ENCODE assay signal across 16 cellular contexts in genomic region chrX:150767045-150767395, GRCh38.
DNase-seq lines count a peak whose midpoint lies in the region; ATAC-seq and TF ChIP-seq lines count a peak whose summit lies in the region.
"Had no signal": no experiment of that assay in that cellular context is flagged by ENCODE, and none has a peak within 500 bp of the region (broad histone marks: within the 10 kb centered on the region; RNA-seq: fewer than 3 reads in every experiment).

No MANE protein-coding gene starts in this region.

- H3K9me3 ChIP-seq in WERI-Rb-1 (ENCODE audit: severe bottlenecking): no peaks in the 10 kb centered on the region
- H3K9me3 ChIP-seq in right cardiac atrium (ENCODE audit: control insufficient read depth, low read length): no peaks in the 10 kb centered on the region
- no peaks in the 10 kb centered on the region for H3K9me3 ChIP-seq in testis
- no peaks in the 10 kb centered on the region for H3K9me3 ChIP-seq in gastroesophageal sphincter
- H3K9me3 ChIP-seq: SJCRH30, transverse colon had no signal

- H3K36me3 Mint-ChIP-seq in activated naive CD8-positive, alpha-beta T cell treated with anti-CD3 and anti-CD28 coated beads, Interleukin-2, amount 10 ng/mL, durations not matched to agents 7 days and 5 days: no peaks in the 10 kb centered on the region
- H3K36me3 Mint-ChIP-seq in activated naive CD8-positive, alpha-beta T cell treated with anti-CD3 and anti-CD28 coated beads, Interleukin-2, amount 50 U/mL, for 24 hours (ENCODE audit: low read depth): peaks cover 3% of the 10 kb centered on the region
- H3K36me3 Mint-ChIP-seq in naive thymus-derived CD8-positive, alpha-beta T cell: peaks cover 0 to 19% (median 0%) of the 10 kb centered on the region in 3 donors
- H3K36me3 Mint-ChIP-seq: natural killer cell treated with Interleukin-12 subunit alpha and Interleukin-12 subunit beta and Interleukin-15 and Interleukin-18, amount 100 ng/mL, for 72 hours had no signal

- no peak overlapping the region for H3K4me3 ChIP-seq in WERI-Rb-1 (ENCODE audit: low read depth, low read length)
- H3K4me3 ChIP-seq in right cardiac atrium (ENCODE audit: low read length): no peak overlapping the region
- H3K4me3 ChIP-seq in testis: no peak overlapping the region
- no peak overlapping the region for H3K4me3 ChIP-seq in gastroesophageal sphincter
- H3K4me3 ChIP-seq: GM12878, SJCRH30, transverse colon had no signal

- H3K27ac ChIP-seq in WERI-Rb-1: no peak overlapping the region
- no peak overlapping the region for H3K27ac ChIP-seq in right cardiac atrium (ENCODE audit: low read length)
- H3K27ac ChIP-seq in testis: no peak overlapping the region
- no peak overlapping the region for H3K27ac ChIP-seq in gastroesophageal sphincter
- H3K27ac ChIP-seq: SJCRH30, transverse colon had no signal

- intact Hi-C loops in right cardiac atrium (cut with DNase I): no loop called here
- intact Hi-C loops in testis (cut with DNase I; ENCODE audit: low total_unique reads): no loop called here

- TF ChIP-seq EP300 in gastroesophageal sphincter (IDR thresholded peaks at IDR 0.05): no peak

- TF ChIP-seq POLR2A in testis (IDR thresholded peaks at IDR 0.05) (no peak), gastroesophageal sphincter (IDR thresholded peaks at IDR 0.05) (no peak)

- DNase-seq in activated naive CD8-positive, alpha-beta T cell treated with anti-CD3 and anti-CD28 coated beads, Interleukin-2, amount 10 ng/mL, durations not matched to agents 7 days and 5 days: no peak
- no peak for DNase-seq in activated naive CD8-positive, alpha-beta T cell treated with anti-CD3 and anti-CD28 coated beads, Interleukin-2, amount 50 U/mL, for 24 hours
- DNase-seq in WERI-Rb-1 (peak; percentile 10), right cardiac atrium (peak; percentile 48 to 72 (median 71)), testis (peak; percentile 28)
- DNase-seq in activated CD4-positive, alpha-beta T cell treated with anti-CD3 and anti-CD28 coated beads for 1 hour: no peak
- DNase-seq in naive thymus-derived CD8-positive, alpha-beta T cell: no peak
- DNase-seq: activated CD8-positive, alpha-beta memory T cell treated with anti-CD3 and anti-CD28 coated beads, Interleukin-2, amount 50 U/mL, for 48 hours; cortex of kidney; NCI-H1417 treated with DMSO at 0.1 percent for 48 hours; NCI-H526; transverse colon had no signal

- H3K4me1 ChIP-seq in right cardiac atrium (ENCODE audit: control insufficient read depth, insufficient read depth, low read length): peaks cover 7% of the 10 kb centered on the region
- no peaks in the 10 kb centered on the region for H3K4me1 ChIP-seq in testis
- peaks cover 0 to 7% (median 0%) of the 10 kb centered on the region in 3 donors for H3K4me1 ChIP-seq in gastroesophageal sphincter
- H3K4me1 ChIP-seq: SJCRH30, transverse colon had no signal

- H3K27ac Mint-ChIP-seq in activated naive CD8-positive, alpha-beta T cell treated with anti-CD3 and anti-CD28 coated beads, Interleukin-2, amount 10 ng/mL, durations not matched to agents 7 days and 5 days: no peak overlapping the region
- H3K27ac Mint-ChIP-seq in activated naive CD8-positive, alpha-beta T cell treated with anti-CD3 and anti-CD28 coated beads, Interleukin-2, amount 50 U/mL, for 24 hours: no peak overlapping the region
- peak overlapping the region in 2 of 10 donors; percentile 27 to 41 for H3K27ac Mint-ChIP-seq in naive thymus-derived CD8-positive, alpha-beta T cell
- H3K27ac Mint-ChIP-seq: natural killer cell treated with Interleukin-12 subunit alpha and Interleukin-12 subunit beta and Interleukin-15 and Interleukin-18, amount 100 ng/mL, for 72 hours had no signal

- WGBS in right cardiac atrium: 52% methylated on average over 9 of the region's 9 CpGs
- 56% methylated on average over 3 of the region's 9 CpGs; no CpG with 5 or more reads in 1 of the 2 donors for WGBS in testis, 2 donors
- 60% methylated on average over 1 of the region's 9 CpGs; no CpG with 5 or more reads in 1 of the 2 donors for WGBS in gastroesophageal sphincter (ENCODE audit: low coverage in 1 of 2), 2 donors

- H3K4me1 Mint-ChIP-seq in activated naive CD8-positive, alpha-beta T cell treated with anti-CD3 and anti-CD28 coated beads, Interleukin-2, amount 10 ng/mL, durations not matched to agents 7 days and 5 days: no peaks in the 10 kb centered on the region
- H3K4me1 Mint-ChIP-seq in activated naive CD8-positive, alpha-beta T cell treated with anti-CD3 and anti-CD28 coated beads, Interleukin-2, amount 50 U/mL, for 24 hours: peaks cover 5% of the 10 kb centered on the region
- H3K4me1 Mint-ChIP-seq in naive thymus-derived CD8-positive, alpha-beta T cell: no peaks in the 10 kb centered on the region

- H3K27me3 Mint-ChIP-seq in activated naive CD8-positive, alpha-beta T cell treated with anti-CD3 and anti-CD28 coated beads, Interleukin-2, amount 10 ng/mL, durations not matched to agents 7 days and 5 days: no peaks in the 10 kb centered on the region
- H3K27me3 Mint-ChIP-seq in activated naive CD8-positive, alpha-beta T cell treated with anti-CD3 and anti-CD28 coated beads, Interleukin-2, amount 50 U/mL, for 24 hours: no peaks in the 10 kb centered on the region
- H3K27me3 Mint-ChIP-seq in naive thymus-derived CD8-positive, alpha-beta T cell: no peaks in the 10 kb centered on the region
- H3K27me3 Mint-ChIP-seq: natural killer cell treated with Interleukin-12 subunit alpha and Interleukin-12 subunit beta and Interleukin-15 and Interleukin-18, amount 100 ng/mL, for 72 hours had no signal

- no peaks in the 10 kb centered on the region for H3K9me3 Mint-ChIP-seq in activated naive CD8-positive, alpha-beta T cell treated with anti-CD3 and anti-CD28 coated beads, Interleukin-2, amount 10 ng/mL, durations not matched to agents 7 days and 5 days
- H3K9me3 Mint-ChIP-seq in activated naive CD8-positive, alpha-beta T cell treated with anti-CD3 and anti-CD28 coated beads, Interleukin-2, amount 50 U/mL, for 24 hours: no peaks in the 10 kb centered on the region
- no peaks in the 10 kb centered on the region for H3K9me3 Mint-ChIP-seq in naive thymus-derived CD8-positive, alpha-beta T cell
- H3K9me3 Mint-ChIP-seq: natural killer cell treated with Interleukin-12 subunit alpha and Interleukin-12 subunit beta and Interleukin-15 and Interleukin-18, amount 100 ng/mL, for 72 hours had no signal

- no peak overlapping the region for H3K4me3 Mint-ChIP-seq in activated naive CD8-positive, alpha-beta T cell treated with anti-CD3 and anti-CD28 coated beads, Interleukin-2, amount 10 ng/mL, durations not matched to agents 7 days and 5 days
- H3K4me3 Mint-ChIP-seq in activated naive CD8-positive, alpha-beta T cell treated with anti-CD3 and anti-CD28 coated beads, Interleukin-2, amount 50 U/mL, for 24 hours: no peak overlapping the region
- H3K4me3 Mint-ChIP-seq in naive thymus-derived CD8-positive, alpha-beta T cell: no peak overlapping the region
- H3K4me3 Mint-ChIP-seq: natural killer cell treated with Interleukin-12 subunit alpha and Interleukin-12 subunit beta and Interleukin-15 and Interleukin-18, amount 100 ng/mL, for 72 hours had no signal

- ATAC-seq in activated naive CD8-positive, alpha-beta T cell treated with anti-CD3 and anti-CD28 coated beads, Interleukin-2, amount 10 ng/mL, durations not matched to agents 7 days and 5 days (ENCODE audit: low read depth): peak; percentile 18
- no peak for ATAC-seq in activated naive CD8-positive, alpha-beta T cell treated with anti-CD3 and anti-CD28 coated beads, Interleukin-2, amount 50 U/mL, for 24 hours
- ATAC-seq in right cardiac atrium: peak; percentile 22 to 69
- no peak for ATAC-seq in naive thymus-derived CD8-positive, alpha-beta T cell
- ATAC-seq in gastroesophageal sphincter: no peak

- POLR2A ChIA-PET in activated naive CD8-positive, alpha-beta T cell treated with anti-CD3 and anti-CD28 coated beads, Interleukin-2, amount 10 ng/mL, durations not matched to agents 7 days and 5 days (lab: Charles Lee): no interaction called here
- POLR2A ChIA-PET in naive thymus-derived CD8-positive, alpha-beta T cell (lab: Charles Lee): no interaction called here

- TF ChIP-seq CTCF in WERI-Rb-1 (IDR thresholded peaks at IDR 0.05; ENCODE audit: low read depth, low read length): no peak
- TF ChIP-seq CTCF in testis (IDR thresholded peaks at IDR 0.05): no peak
- TF ChIP-seq CTCF in gastroesophageal sphincter (IDR thresholded peaks at IDR 0.05): no peak

- H3K27me3 ChIP-seq in WERI-Rb-1 (ENCODE audit: insufficient read depth, low read depth, severe bottlenecking) (peaks cover 17% of the 10 kb centered on the region), right cardiac atrium (ENCODE audit: control insufficient read depth, insufficient read depth) (no peaks in the 10 kb centered on the region), testis (no peaks in the 10 kb centered on the region), gastroesophageal sphincter (no peaks in the 10 kb centered on the region)
- H3K27me3 ChIP-seq: SJCRH30, transverse colon had no signal

- H3K36me3 ChIP-seq in WERI-Rb-1 (no peaks in the 10 kb centered on the region; the same call in 1 of the 2 replicates), testis (ENCODE audit: low read depth, missing control alignments) (no peaks in the 10 kb centered on the region), gastroesophageal sphincter (peaks cover 0 to 34% of the 10 kb centered on the region in 2 donors)
- H3K36me3 ChIP-seq: SJCRH30, transverse colon had no signal

Comparison
In these comparisons a context has a peak if more than half of its experiments do, and no peak if none do; other contexts are left out.
1. ATAC-seq: peak in activated naive CD8-positive, alpha-beta T cell treated with anti-CD3 and anti-CD28 coated beads, Interleukin-2, amount 10 ng/mL, durations not matched to agents 7 days and 5 days (single experiment) and right cardiac atrium (2 of 2); none in activated naive CD8-positive, alpha-beta T cell treated with anti-CD3 and anti-CD28 coated beads, Interleukin-2, amount 50 U/mL, for 24 hours (single experiment), naive thymus-derived CD8-positive, alpha-beta T cell (0 of 2) and gastroesophageal sphincter (single experiment).
2. DNase-seq: peak in WERI-Rb-1 (single experiment), right cardiac atrium (3 of 3) and testis (single experiment); none in activated naive CD8-positive, alpha-beta T cell treated with anti-CD3 and anti-CD28 coated beads, Interleukin-2, amount 10 ng/mL, durations not matched to agents 7 days and 5 days (single experiment), activated naive CD8-positive, alpha-beta T cell treated with anti-CD3 and anti-CD28 coated beads, Interleukin-2, amount 50 U/mL, for 24 hours (single experiment), activated CD4-positive, alpha-beta T cell treated with anti-CD3 and anti-CD28 coated beads for 1 hour (single experiment) and naive thymus-derived CD8-positive, alpha-beta T cell (0 of 10).